1 cellular context compared by ENCODE assay signal in the genomic region with DNA sequence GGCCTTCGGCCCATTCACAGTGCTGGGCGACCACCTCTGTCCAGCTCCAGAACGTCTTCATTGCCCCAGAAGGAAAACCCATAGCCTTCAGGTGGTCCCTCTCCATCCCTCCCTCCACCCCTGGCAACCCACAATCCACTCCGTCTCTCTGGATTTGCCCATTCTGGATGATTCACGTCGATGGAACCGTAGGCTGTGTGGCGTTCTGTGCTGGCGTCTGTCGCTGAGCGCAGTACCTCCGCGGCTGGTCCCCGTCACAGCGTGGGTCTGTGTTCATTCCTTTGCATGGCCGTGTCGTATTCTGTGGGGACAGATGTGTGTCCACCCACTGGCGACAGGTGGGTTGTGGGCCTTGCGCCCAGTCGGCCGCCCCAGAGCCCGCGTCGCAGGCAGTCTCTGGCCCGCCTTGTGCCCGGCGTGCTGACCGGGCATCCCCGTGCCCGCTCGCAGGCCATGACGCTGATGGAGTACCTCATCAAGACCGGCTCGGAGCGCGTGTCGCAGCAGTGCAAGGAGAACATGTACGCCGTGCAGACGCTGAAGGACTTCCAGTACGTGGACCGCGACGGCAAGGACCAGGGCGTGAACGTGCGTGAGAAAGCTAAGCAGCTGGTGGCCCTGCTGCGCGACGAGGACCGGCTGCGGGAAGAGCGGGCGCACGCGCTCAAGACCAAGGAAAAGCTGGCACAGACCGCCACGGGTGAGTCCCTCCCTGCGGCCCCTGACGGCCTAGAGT.
TF ChIP-seq lines count a peak whose summit lies in the region.

No MANE protein-coding gene starts in this region.

TF ChIP-seq in H1, 55 proteins besides CTCF, POLR2A, EP300 and RAD21:
- TF ChIP-seq SIRT6 (IDR thresholded peaks at IDR 0.05; ENCODE audit: low read length) (no peak), JUND (IDR thresholded peaks at IDR 0.05; ENCODE audit: low read length) (no peak), EZH2 (IDR thresholded peaks at IDR 0.05; ENCODE audit: low read depth, low read length, severe bottlenecking) (no peak), KDM5A (IDR thresholded peaks at IDR 0.05; ENCODE audit: low read length) (no peak), JUN (IDR thresholded peaks at IDR 0.05; ENCODE audit: low read depth, low read length) (no peak)
